ENCODE assay signal across 14 cellular contexts in the genomic region with DNA sequence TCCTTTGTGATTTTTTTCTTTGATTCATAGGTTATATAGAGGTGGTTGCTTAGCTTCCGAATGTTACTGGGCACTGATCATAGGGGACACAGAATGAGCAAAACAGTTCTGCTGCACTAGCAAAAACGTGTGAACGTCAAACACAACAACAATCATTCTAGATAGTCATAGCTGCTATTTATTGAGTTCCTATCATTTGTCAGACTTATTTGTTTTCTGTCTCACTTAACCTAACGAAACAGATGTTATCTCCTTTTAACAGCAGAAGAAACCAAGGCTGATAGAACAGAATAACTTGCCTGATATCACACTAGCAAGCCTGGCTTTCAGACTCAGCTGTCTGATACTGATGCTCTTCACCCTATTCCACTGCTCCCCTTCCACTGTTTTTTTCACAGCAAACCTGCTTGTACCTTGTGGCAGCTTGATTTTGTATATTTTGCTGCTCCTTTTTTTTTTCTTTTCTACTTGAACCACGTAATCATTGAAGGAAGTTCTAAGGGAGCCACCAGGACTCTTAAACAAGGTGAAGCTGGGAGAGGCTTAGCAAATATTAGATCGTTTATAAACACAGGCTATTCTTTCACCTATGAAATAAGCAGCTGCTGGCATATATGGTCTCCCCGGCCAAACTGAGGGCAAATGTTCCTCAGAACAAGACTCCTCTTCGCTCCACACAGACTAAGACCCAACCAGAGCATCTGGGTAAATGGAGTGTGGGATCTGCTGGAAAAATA.
A peak's percentile ranks its signal among the peaks of the same experiment; 100 is the strongest.
DNase-seq lines count a peak whose midpoint lies in the region; TF ChIP-seq lines count a peak whose summit lies in the region.
"Had no signal": no experiment of that assay in that cellular context is flagged by ENCODE, and none has a peak within 500 bp of the region (broad histone marks: within the 10 kb centered on the region; RNA-seq: fewer than 3 reads in every experiment).

No MANE protein-coding gene starts in this region.

- TF ChIP-seq EP300 in transverse colon (IDR thresholded peaks at IDR 0.05; ENCODE audit: low read depth) = no peak

- H3K36me3 ChIP-seq in endodermal cell (ENCODE audit: control insufficient read depth, insufficient read depth, low read length) (peaks cover 59% of the 10 kb centered on the region), transverse colon (no peaks in the 10 kb centered on the region), left ventricle myocardium inferior (no peaks in the 10 kb centered on the region)
- H3K36me3 ChIP-seq: brain microvascular endothelial cell had no signal

- H3K9me3 ChIP-seq in endodermal cell (ENCODE audit: control insufficient read depth, low read length) (peaks cover 24% of the 10 kb centered on the region), transverse colon (peaks cover 0 to 2% of the 10 kb centered on the region in 2 donors), left ventricle myocardium inferior (replicated peaks) (peaks cover 26% of the 10 kb centered on the region)

- TF ChIP-seq POLR2A in transverse colon (IDR thresholded peaks at IDR 0.05) = no peak

- H3K9me3 Mint-ChIP-seq in activated naive CD8-positive, alpha-beta T cell (ENCODE audit: low read depth) = peaks cover 9% of the 10 kb centered on the region
- H3K9me3 Mint-ChIP-seq in activated naive CD8-positive, alpha-beta T cell treated with anti-CD3 and anti-CD28 coated beads for 36 hours = peaks cover 25% of the 10 kb centered on the region
- H3K9me3 Mint-ChIP-seq in endodermal cell = peaks cover 38% of the 10 kb centered on the region

- peak overlapping the region; percentile 70 for H3K4me3 Mint-ChIP-seq in activated naive CD8-positive, alpha-beta T cell
- H3K4me3 Mint-ChIP-seq in activated naive CD8-positive, alpha-beta T cell treated with anti-CD3 and anti-CD28 coated beads for 36 hours = no peak overlapping the region
- H3K4me3 Mint-ChIP-seq in endodermal cell = no peak overlapping the region
- H3K4me3 Mint-ChIP-seq: B cell had no signal

- H3K36me3 Mint-ChIP-seq in activated naive CD8-positive, alpha-beta T cell = peaks cover 9% of the 10 kb centered on the region
- H3K36me3 Mint-ChIP-seq in activated naive CD8-positive, alpha-beta T cell treated with anti-CD3 and anti-CD28 coated beads for 36 hours = peaks cover 12% of the 10 kb centered on the region
- H3K36me3 Mint-ChIP-seq in endodermal cell (ENCODE audit: low read depth) = peaks cover 68% of the 10 kb centered on the region

- no peak for DNase-seq in activated naive CD8-positive, alpha-beta T cell treated with anti-CD3 and anti-CD28 coated beads for 36 hours
- DNase-seq in OCI-M1 (lab: John Stamatoyannopoulos, UW) = peak; percentile 40
- DNase-seq in endodermal cell = no peak
- no peak for DNase-seq in transverse colon
- no peak for DNase-seq in left ventricle myocardium inferior
- DNase-seq in hepatic stellate cell (ENCODE audit: low spot score) = no peak
- DNase-seq: activated naive CD4-positive, alpha-beta T cell treated with Interleukin-2 at 50 U/mL for 16 hours; brain microvascular endothelial cell; hypothalamus; left cardiac atrium; psoas muscle; stimulated activated CD4-positive, alpha-beta T cell treated with anti-CD3 and anti-CD28 coated beads, Interleukin-12 subunit alpha, Interleukin-12 subunit beta, amount 100 ng/mL, for 4 hours had no signal

- intact Hi-C loops in transverse colon (cut with DNase I; ENCODE audit: low total_unique reads) = no loop called here
- intact Hi-C loops in left ventricle myocardium inferior (cut with micrococcal nuclease) = no loop called here

- H3K4me1 Mint-ChIP-seq in activated naive CD8-positive, alpha-beta T cell (ENCODE audit: low read depth) = peaks cover 30% of the 10 kb centered on the region
- H3K4me1 Mint-ChIP-seq in activated naive CD8-positive, alpha-beta T cell treated with anti-CD3 and anti-CD28 coated beads for 36 hours = peaks cover 17% of the 10 kb centered on the region
- H3K4me1 Mint-ChIP-seq in endodermal cell = peaks cover 20% of the 10 kb centered on the region
- H3K4me1 Mint-ChIP-seq: B cell had no signal

- in situ Hi-C loops in transverse colon (cut with MboI; ENCODE audit: low pct_ligation_motif_present in 1 of 4, low pct_unique_long_range_greater_than_20kb in 1 of 4, low sequenced_read_pairs in 3 of 4) = no loop called here

- peak overlapping the region; percentile 59 for H3K27ac Mint-ChIP-seq in activated naive CD8-positive, alpha-beta T cell
- H3K27ac Mint-ChIP-seq in activated naive CD8-positive, alpha-beta T cell treated with anti-CD3 and anti-CD28 coated beads for 36 hours = no peak overlapping the region
- peak overlapping the region; percentile 6 for H3K27ac Mint-ChIP-seq in endodermal cell
- H3K27ac Mint-ChIP-seq: B cell had no signal

- 84 to 89% methylated on average over 7 to 8 of the region's 8 CpGs for WGBS in endodermal cell (ENCODE audit: insufficient coverage in 1 of 2, insufficient read length in 1 of 2), 2 experiments
- WGBS in transverse colon (ENCODE audit: low coverage in 1 of 2), 2 donors = 41 to 56% methylated on average over 7 to 8 of the region's 8 CpGs

- H3K27me3 Mint-ChIP-seq in activated naive CD8-positive, alpha-beta T cell = no peaks in the 10 kb centered on the region
- H3K27me3 Mint-ChIP-seq in activated naive CD8-positive, alpha-beta T cell treated with anti-CD3 and anti-CD28 coated beads for 36 hours = no peaks in the 10 kb centered on the region
- no peaks in the 10 kb centered on the region for H3K27me3 Mint-ChIP-seq in endodermal cell (ENCODE audit: insufficient read depth)

- no peak overlapping the region for H3K9ac ChIP-seq in endodermal cell (ENCODE audit: extremely low read depth, low read length, poor library complexity, severe bottlenecking)

- H3K4me1 ChIP-seq in endodermal cell (ENCODE audit: control insufficient read depth, insufficient read depth, low read length) (peaks cover 26% of the 10 kb centered on the region), transverse colon (peaks cover 0 to 15% (median 0%) of the 10 kb centered on the region in 4 donors), left ventricle myocardium inferior (no peaks in the 10 kb centered on the region)
- H3K4me1 ChIP-seq: psoas muscle had no signal

- H3K27me3 ChIP-seq in endodermal cell (ENCODE audit: control insufficient read depth, insufficient read depth, low read length, poor library complexity, severe bottlenecking) = no peaks in the 10 kb centered on the region
- H3K27me3 ChIP-seq in transverse colon = no peaks in the 10 kb centered on the region
- no peaks in the 10 kb centered on the region for H3K27me3 ChIP-seq in left ventricle myocardium inferior (ENCODE audit: low read depth)
- H3K27me3 ChIP-seq: brain microvascular endothelial cell had no signal

- TF ChIP-seq CTCF in endodermal cell (conservative IDR thresholded peaks at IDR 0.05) = no peak
- no peak for TF ChIP-seq CTCF in transverse colon (IDR thresholded peaks at IDR 0.05)
- no peak for TF ChIP-seq CTCF in left ventricle myocardium inferior (IDR thresholded peaks at IDR 0.05; ENCODE audit: borderline replicate concordance)

- H3K4me3 ChIP-seq in endodermal cell (ENCODE audit: low read length) (peak overlapping the region; percentile 51), transverse colon (no peak overlapping the region), left ventricle myocardium inferior (no peak overlapping the region)
- H3K4me3 ChIP-seq: psoas muscle had no signal

- H3K27ac ChIP-seq in endodermal cell (ENCODE audit: low read depth, low read length) = no peak overlapping the region
- H3K27ac ChIP-seq in transverse colon = peak overlapping the region in 3 of 4 donors; percentile 18 to 69 (median 37)
- no peak overlapping the region for H3K27ac ChIP-seq in left ventricle myocardium inferior (replicated peaks)
- H3K27ac ChIP-seq: brain microvascular endothelial cell, psoas muscle had no signal

Comparison
In these comparisons a context has a peak if more than half of its experiments do, and no peak if none do; other contexts are left out.
1. H3K27ac ChIP-seq: peak in transverse colon (3 of 4); none in endodermal cell (single experiment) and left ventricle myocardium inferior (single experiment).